In genomic region chr7:158061884-158062656, GRCh38 we compare ENCODE assay signal across 22 cellular contexts.
"Had no signal": no experiment of that assay in that cellular context is flagged by ENCODE, and none has a peak within 500 bp of the region (broad histone marks: within the 10 kb centered on the region; RNA-seq: fewer than 3 reads in every experiment).

No MANE protein-coding gene starts in this region.

- H3K36me3 ChIP-seq: thoracic aorta, upper lobe of left lung had no signal

- H3K4me1 ChIP-seq: psoas muscle, upper lobe of left lung had no signal

- H3K4me1 Mint-ChIP-seq: activated CD4-positive, alpha-beta T cell treated with anti-CD3 and anti-CD28 coated beads for 36 hours; immature natural killer cell; memory B cell; naive thymus-derived CD8-positive, alpha-beta T cell had no signal

- H3K4me3 ChIP-seq: psoas muscle, thoracic aorta, upper lobe of left lung had no signal

- H3K27me3 Mint-ChIP-seq: memory B cell had no signal

- H3K27ac ChIP-seq: psoas muscle, thoracic aorta, upper lobe of left lung had no signal

- H3K27ac Mint-ChIP-seq: activated CD4-positive, alpha-beta T cell treated with anti-CD3 and anti-CD28 coated beads for 36 hours; activated CD8-positive, alpha-beta T cell treated with anti-CD3 and anti-CD28 coated beads, Interleukin-2, amount 10 ng/mL, durations not matched to agents 7 days and 5 days; activated T-helper 1 cell treated with anti-CD3 and anti-CD28 coated beads, Interleukin-12 subunit alpha, Interleukin-12 subunit beta, Interleukin-2, Interleukin-4 antibody, amounts not matched to agents 30 ng/mL and 10 ng/mL and 1 ng/mL, durations not matched to agents 14 hours and 24 hours and 36 hours; immature natural killer cell; memory B cell; naive thymus-derived CD8-positive, alpha-beta T cell; stimulated activated naive CD8-positive, alpha-beta T cell treated with anti-CD3 and anti-CD28 coated beads, Interleukin-15, Interleukin-2, amounts not matched to agents 100 ng/mL and 50 ng/mL, for 24 hours had no signal

- H3K27me3 ChIP-seq: upper lobe of left lung had no signal

- H3K36me3 Mint-ChIP-seq: immature natural killer cell; memory B cell; naive thymus-derived CD8-positive, alpha-beta T cell had no signal

- H3K4me3 Mint-ChIP-seq: activated CD4-positive, alpha-beta T cell treated with anti-CD3 and anti-CD28 coated beads for 36 hours; activated CD8-positive, alpha-beta T cell treated with anti-CD3 and anti-CD28 coated beads, Interleukin-2, amount 10 ng/mL, durations not matched to agents 7 days and 5 days; activated T-helper 1 cell treated with anti-CD3 and anti-CD28 coated beads, Interleukin-12 subunit alpha, Interleukin-12 subunit beta, Interleukin-2, Interleukin-4 antibody, amounts not matched to agents 30 ng/mL and 10 ng/mL and 1 ng/mL, durations not matched to agents 14 hours and 24 hours and 36 hours; immature natural killer cell; memory B cell; naive thymus-derived CD8-positive, alpha-beta T cell; stimulated activated naive CD8-positive, alpha-beta T cell treated with anti-CD3 and anti-CD28 coated beads, Interleukin-15, Interleukin-2, amounts not matched to agents 100 ng/mL and 50 ng/mL, for 24 hours had no signal

- H3K9me3 ChIP-seq: psoas muscle, thoracic aorta had no signal

- DNase-seq: activated CD4-positive, alpha-beta T cell treated with anti-CD3 and anti-CD28 coated beads for 36 hours; activated CD4-positive, CD25-positive, alpha-beta regulatory T cell; activated CD8-positive, alpha-beta T cell treated with anti-CD3 and anti-CD28 coated beads, Interleukin-2, amount 10 ng/mL, durations not matched to agents 7 days and 5 days; activated gamma-delta T cell treated with Interleukin-2 at 50 U/mL for 16 hours; activated naive CD4-positive, alpha-beta T cell treated with anti-CD3 and anti-CD28 coated beads, Interleukin-2, amount 50 U/mL, for 16 hours; activated T-cell treated with anti-CD3 and anti-CD28 coated beads, Interleukin-2, amount 50 U/mL, for 1 hour; amniotic stem cell; caudate nucleus; foreskin fibroblast; hippocampal formation; immature natural killer cell; psoas muscle; stimulated activated CD4-positive, alpha-beta T cell treated with anti-CD3 and anti-CD28 coated beads, Interleukin-12 subunit alpha, Interleukin-12 subunit beta, amount 100 ng/mL, for 4 hours; stimulated activated CD4-positive, alpha-beta T cell treated with anti-CD3 and anti-CD28 coated beads, Interleukin-4, amount 100 ng/mL, for 1 hour; T-helper 1 cell; upper lobe of left lung had no signal

- ATAC-seq: activated CD4-positive, alpha-beta T cell treated with anti-CD3 and anti-CD28 coated beads for 36 hours; activated CD8-positive, alpha-beta T cell treated with anti-CD3 and anti-CD28 coated beads, Interleukin-2, amount 10 ng/mL, durations not matched to agents 7 days and 5 days; esophagus mucosa; naive thymus-derived CD8-positive, alpha-beta T cell; psoas muscle had no signal

- H3K9me3 Mint-ChIP-seq: activated T-helper 1 cell treated with anti-CD3 and anti-CD28 coated beads, Interleukin-12 subunit alpha, Interleukin-12 subunit beta, Interleukin-2, Interleukin-4 antibody, amounts not matched to agents 30 ng/mL and 10 ng/mL and 1 ng/mL, durations not matched to agents 14 hours and 24 hours and 36 hours; immature natural killer cell; memory B cell; naive thymus-derived CD8-positive, alpha-beta T cell; stimulated activated naive CD8-positive, alpha-beta T cell treated with anti-CD3 and anti-CD28 coated beads, Interleukin-15, Interleukin-2, amounts not matched to agents 100 ng/mL and 50 ng/mL, for 24 hours had no signal
